In genomic region chr13:99322297-99323103, GRCh38 we compare ENCODE assay signal across 1 cellular context.
TF ChIP-seq lines count a peak whose summit lies in the region.

No MANE protein-coding gene starts in this region.

TF ChIP-seq in GM12878, 131 proteins besides CTCF, POLR2A, EP300 and RAD21 (continued from another document and continues in another):
- TF ChIP-seq RELB (IDR thresholded peaks at IDR 0.05; ENCODE audit: low read depth), result 0 out of 2 replicates have a peak, but pooled peaks have one; percentile 33
- TF ChIP-seq ATF2 (IDR thresholded peaks at IDR 0.05; ENCODE audit: low read length), result peak; percentile 98
- TF ChIP-seq ZBTB11 (CRISPR knock-in tag; IDR thresholded peaks at IDR 0.05), result no peak
- TF ChIP-seq, protein P1, sequence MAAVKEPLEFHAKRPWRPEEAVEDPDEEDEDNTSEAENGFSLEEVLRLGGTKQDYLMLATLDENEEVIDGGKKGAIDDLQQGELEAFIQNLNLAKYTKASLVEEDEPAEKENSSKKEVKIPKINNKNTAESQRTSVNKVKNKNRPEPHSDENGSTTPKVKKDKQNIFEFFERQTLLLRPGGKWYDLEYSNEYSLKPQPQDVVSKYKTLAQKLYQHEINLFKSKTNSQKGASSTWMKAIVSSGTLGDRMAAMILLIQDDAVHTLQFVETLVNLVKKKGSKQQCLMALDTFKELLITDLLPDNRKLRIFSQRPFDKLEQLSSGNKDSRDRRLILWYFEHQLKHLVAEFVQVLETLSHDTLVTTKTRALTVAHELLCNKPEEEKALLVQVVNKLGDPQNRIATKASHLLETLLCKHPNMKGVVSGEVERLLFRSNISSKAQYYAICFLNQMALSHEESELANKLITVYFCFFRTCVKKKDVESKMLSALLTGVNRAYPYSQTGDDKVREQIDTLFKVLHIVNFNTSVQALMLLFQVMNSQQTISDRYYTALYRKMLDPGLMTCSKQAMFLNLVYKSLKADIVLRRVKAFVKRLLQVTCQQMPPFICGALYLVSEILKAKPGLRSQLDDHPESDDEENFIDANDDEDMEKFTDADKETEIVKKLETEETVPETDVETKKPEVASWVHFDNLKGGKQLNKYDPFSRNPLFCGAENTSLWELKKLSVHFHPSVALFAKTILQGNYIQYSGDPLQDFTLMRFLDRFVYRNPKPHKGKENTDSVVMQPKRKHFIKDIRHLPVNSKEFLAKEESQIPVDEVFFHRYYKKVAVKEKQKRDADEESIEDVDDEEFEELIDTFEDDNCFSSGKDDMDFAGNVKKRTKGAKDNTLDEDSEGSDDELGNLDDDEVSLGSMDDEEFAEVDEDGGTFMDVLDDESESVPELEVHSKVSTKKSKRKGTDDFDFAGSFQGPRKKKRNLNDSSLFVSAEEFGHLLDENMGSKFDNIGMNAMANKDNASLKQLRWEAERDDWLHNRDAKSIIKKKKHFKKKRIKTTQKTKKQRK (IDR thresholded peaks at IDR 0.05; ENCODE audit: low read depth, low read length), result no peak
- TF ChIP-seq ATF7 (IDR thresholded peaks at IDR 0.05; ENCODE audit: low read depth), result peak; percentile 91
- TF ChIP-seq ZSCAN29 (IDR thresholded peaks at IDR 0.05), result no peak
- no peak for TF ChIP-seq ELK1 (IDR thresholded peaks at IDR 0.05; ENCODE audit: low read depth, low read length)
- TF ChIP-seq TCF3 (IDR thresholded peaks at IDR 0.05; ENCODE audit: borderline replicate concordance, insufficient read depth, low read depth, low read length), result peak; percentile 79; the same call in 1 of the 2 replicates
- TF ChIP-seq ATF3 (IDR thresholded peaks at IDR 0.05; ENCODE audit: borderline replicate concordance, extremely low read depth, low read depth, low read length), result no peak
- peak; percentile 93 for TF ChIP-seq ZNF217 (IDR thresholded peaks at IDR 0.05)
- TF ChIP-seq BACH1 (IDR thresholded peaks at IDR 0.05; ENCODE audit: borderline replicate concordance), result peak; percentile 79; the same call in 1 of the 2 replicates
- TF ChIP-seq NR2F1 (conservative IDR thresholded peaks at IDR 0.05), result peak; percentile 78
- TF ChIP-seq ZNF274 (IDR thresholded peaks at IDR 0.05; ENCODE audit: insufficient read depth, insufficient read length), result no peak
- TF ChIP-seq LARP7 (IDR thresholded peaks at IDR 0.05), result no peak
- TF ChIP-seq RFX5 (IDR thresholded peaks at IDR 0.05; ENCODE audit: low read depth, low read length), result no peak
- TF ChIP-seq E2F4 (IDR thresholded peaks at IDR 0.05; ENCODE audit: low read depth, low read length), result no peak
- no peak for TF ChIP-seq BRCA1 (IDR thresholded peaks at IDR 0.05; ENCODE audit: low read depth, low read length)
- no peak for TF ChIP-seq TARDBP (IDR thresholded peaks at IDR 0.05; ENCODE audit: borderline replicate concordance)
- TF ChIP-seq, protein P2, sequence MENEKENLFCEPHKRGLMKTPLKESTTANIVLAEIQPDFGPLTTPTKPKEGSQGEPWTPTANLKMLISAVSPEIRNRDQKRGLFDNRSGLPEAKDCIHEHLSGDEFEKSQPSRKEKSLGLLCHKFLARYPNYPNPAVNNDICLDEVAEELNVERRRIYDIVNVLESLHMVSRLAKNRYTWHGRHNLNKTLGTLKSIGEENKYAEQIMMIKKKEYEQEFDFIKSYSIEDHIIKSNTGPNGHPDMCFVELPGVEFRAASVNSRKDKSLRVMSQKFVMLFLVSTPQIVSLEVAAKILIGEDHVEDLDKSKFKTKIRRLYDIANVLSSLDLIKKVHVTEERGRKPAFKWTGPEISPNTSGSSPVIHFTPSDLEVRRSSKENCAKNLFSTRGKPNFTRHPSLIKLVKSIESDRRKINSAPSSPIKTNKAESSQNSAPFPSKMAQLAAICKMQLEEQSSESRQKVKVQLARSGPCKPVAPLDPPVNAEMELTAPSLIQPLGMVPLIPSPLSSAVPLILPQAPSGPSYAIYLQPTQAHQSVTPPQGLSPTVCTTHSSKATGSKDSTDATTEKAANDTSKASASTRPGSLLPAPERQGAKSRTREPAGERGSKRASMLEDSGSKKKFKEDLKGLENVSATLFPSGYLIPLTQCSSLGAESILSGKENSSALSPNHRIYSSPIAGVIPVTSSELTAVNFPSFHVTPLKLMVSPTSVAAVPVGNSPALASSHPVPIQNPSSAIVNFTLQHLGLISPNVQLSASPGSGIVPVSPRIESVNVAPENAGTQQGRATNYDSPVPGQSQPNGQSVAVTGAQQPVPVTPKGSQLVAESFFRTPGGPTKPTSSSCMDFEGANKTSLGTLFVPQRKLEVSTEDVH (IDR thresholded peaks at IDR 0.05; ENCODE audit: low read depth, partially characterized antibody), result no peak
- TF ChIP-seq PML (IDR thresholded peaks at IDR 0.05; ENCODE audit: low read length), result peak; percentile 85
- peak; percentile 65; the same call in 1 of the 2 replicates for TF ChIP-seq GATAD2B (conservative IDR thresholded peaks at IDR 0.05; ENCODE audit: low read depth)
- no peak; the same call in 1 of the 2 replicates for TF ChIP-seq ZNF207 (IDR thresholded peaks at IDR 0.05; ENCODE audit: borderline replicate concordance)
- no peak for TF ChIP-seq KDM1A (IDR thresholded peaks at IDR 0.05; ENCODE audit: borderline replicate concordance)
- TF ChIP-seq CUX1 (IDR thresholded peaks at IDR 0.05; ENCODE audit: insufficient replicate concordance, low read depth, low read length), result peak; percentile 15
- TF ChIP-seq ZNF24 (IDR thresholded peaks at IDR 0.05), result peak; percentile 68
- peak; percentile 69 for TF ChIP-seq SMAD1 (IDR thresholded peaks at IDR 0.05; ENCODE audit: low read depth, partially characterized antibody)
- TF ChIP-seq DPF2 (IDR thresholded peaks at IDR 0.05), result peak; percentile 93
- no peak for TF ChIP-seq RBBP5 (conservative IDR thresholded peaks at IDR 0.05)
- TF ChIP-seq HCFC1 (IDR thresholded peaks at IDR 0.05; ENCODE audit: low read length), result no peak
- peak; percentile 90 for TF ChIP-seq CBFB (IDR thresholded peaks at IDR 0.05; ENCODE audit: low read depth)
- TF ChIP-seq TAF1 (IDR thresholded peaks at IDR 0.05; ENCODE audit: borderline replicate concordance, low read depth, low read length), result no peak
- TF ChIP-seq FOXK2 (IDR thresholded peaks at IDR 0.05), result no peak
- TF ChIP-seq BCL11A (IDR thresholded peaks at IDR 0.05; ENCODE audit: low read depth, low read length), result peak; percentile 99
- TF ChIP-seq MEF2A (IDR thresholded peaks at IDR 0.05; ENCODE audit: insufficient read depth, low read depth, low read length), result peak; percentile 79
- TF ChIP-seq, protein P3, sequence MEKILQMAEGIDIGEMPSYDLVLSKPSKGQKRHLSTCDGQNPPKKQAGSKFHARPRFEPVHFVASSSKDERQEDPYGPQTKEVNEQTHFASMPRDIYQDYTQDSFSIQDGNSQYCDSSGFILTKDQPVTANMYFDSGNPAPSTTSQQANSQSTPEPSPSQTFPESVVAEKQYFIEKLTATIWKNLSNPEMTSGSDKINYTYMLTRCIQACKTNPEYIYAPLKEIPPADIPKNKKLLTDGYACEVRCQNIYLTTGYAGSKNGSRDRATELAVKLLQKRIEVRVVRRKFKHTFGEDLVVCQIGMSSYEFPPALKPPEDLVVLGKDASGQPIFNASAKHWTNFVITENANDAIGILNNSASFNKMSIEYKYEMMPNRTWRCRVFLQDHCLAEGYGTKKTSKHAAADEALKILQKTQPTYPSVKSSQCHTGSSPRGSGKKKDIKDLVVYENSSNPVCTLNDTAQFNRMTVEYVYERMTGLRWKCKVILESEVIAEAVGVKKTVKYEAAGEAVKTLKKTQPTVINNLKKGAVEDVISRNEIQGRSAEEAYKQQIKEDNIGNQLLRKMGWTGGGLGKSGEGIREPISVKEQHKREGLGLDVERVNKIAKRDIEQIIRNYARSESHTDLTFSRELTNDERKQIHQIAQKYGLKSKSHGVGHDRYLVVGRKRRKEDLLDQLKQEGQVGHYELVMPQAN (conservative IDR thresholded peaks at IDR 0.05), result no peak
